In the genomic region with DNA sequence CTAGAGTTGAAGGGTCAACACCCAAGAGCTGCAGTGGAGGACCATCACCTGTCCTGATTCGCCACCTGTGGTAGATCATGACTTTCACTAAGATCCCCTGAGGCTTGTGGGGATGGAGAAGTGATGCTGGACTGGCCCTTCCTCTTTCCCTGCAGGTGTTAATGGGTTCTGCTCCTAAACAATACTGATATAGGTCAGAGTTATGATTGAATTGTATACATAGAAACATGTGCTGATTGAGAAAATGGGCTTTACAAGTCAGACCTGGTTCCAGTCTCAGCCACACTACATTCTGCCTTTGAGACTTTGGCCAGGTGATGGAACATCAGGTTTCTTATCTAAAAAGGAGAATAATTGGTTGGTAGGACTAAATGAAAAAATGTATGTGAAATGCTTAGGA, we compare ENCODE assay signal across 1 cellular context.
TF ChIP-seq lines count a peak whose summit lies in the region.

No MANE protein-coding gene starts in this region.

TF ChIP-seq in HepG2, 621 proteins besides CTCF, POLR2A, EP300 and RAD21:
- TF ChIP-seq, protein P1, sequence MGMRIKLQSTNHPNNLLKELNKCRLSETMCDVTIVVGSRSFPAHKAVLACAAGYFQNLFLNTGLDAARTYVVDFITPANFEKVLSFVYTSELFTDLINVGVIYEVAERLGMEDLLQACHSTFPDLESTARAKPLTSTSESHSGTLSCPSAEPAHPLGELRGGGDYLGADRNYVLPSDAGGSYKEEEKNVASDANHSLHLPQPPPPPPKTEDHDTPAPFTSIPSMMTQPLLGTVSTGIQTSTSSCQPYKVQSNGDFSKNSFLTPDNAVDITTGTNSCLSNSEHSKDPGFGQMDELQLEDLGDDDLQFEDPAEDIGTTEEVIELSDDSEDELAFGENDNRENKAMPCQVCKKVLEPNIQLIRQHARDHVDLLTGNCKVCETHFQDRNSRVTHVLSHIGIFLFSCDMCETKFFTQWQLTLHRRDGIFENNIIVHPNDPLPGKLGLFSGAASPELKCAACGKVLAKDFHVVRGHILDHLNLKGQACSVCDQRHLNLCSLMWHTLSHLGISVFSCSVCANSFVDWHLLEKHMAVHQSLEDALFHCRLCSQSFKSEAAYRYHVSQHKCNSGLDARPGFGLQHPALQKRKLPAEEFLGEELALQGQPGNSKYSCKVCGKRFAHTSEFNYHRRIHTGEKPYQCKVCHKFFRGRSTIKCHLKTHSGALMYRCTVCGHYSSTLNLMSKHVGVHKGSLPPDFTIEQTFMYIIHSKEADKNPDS (CRISPR knock-in tag; IDR thresholded peaks at IDR 0.05), result no peak
- TF ChIP-seq ZIK1 (CRISPR knock-in tag; IDR thresholded peaks at IDR 0.05; ENCODE audit: borderline replicate concordance, low read depth), result no peak
